Comparison of ENCODE assay signal across 19 cellular contexts in the genomic region with DNA sequence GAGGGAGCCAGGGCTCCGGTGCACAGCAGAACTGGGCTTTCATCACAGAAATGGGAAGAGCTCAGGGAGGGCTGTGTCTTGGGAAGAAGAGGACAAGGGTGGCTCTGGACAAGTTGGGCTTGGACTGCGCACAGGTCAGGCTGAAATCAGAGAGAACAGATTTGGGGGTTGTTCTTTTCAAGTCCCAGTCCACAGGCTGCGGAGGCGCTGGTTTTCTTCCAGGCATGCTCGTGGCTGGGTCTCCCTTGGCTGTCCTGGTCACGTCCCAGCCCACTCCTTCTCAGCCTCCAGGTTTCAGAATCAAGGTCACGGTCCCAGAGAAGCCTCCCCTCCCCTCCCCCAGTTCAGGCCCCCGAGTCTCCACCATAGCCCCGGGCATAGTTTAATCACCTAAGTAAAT. TPM values are rescaled to one million over a fixed set of nuclear protein-coding genes. Genes with fewer than 3 reads are reported as not detected.
A peak's percentile ranks its signal among the peaks of the same experiment; 100 is the strongest.
DNase-seq lines count a peak whose midpoint lies in the region; ATAC-seq and TF ChIP-seq lines count a peak whose summit lies in the region.
"Had no signal": no experiment of that assay in that cellular context is flagged by ENCODE, and none has a peak within 500 bp of the region (broad histone marks: within the 10 kb centered on the region; RNA-seq: fewer than 3 reads in every experiment).

No MANE protein-coding gene starts in this region.

- no peak for ATAC-seq in Right ventricle myocardium inferior
- ATAC-seq: GM23338, HCT116 had no signal

- H3K4me1 ChIP-seq in left ventricle myocardium inferior (peaks cover 6% of the 10 kb centered on the region), hepatocyte (ENCODE audit: insufficient read depth) (peaks cover 35% of the 10 kb centered on the region), neuronal stem cell (ENCODE audit: control insufficient read depth in 2 of 2, insufficient read depth in 1 of 2, low read depth in 1 of 2, low read length in 2 of 2) (peaks cover 27 to 53% of the 10 kb centered on the region in 2 donors)

- 76% methylated on average over 9 of the region's 9 CpGs for WGBS in hepatocyte (ENCODE audit: low lambda C conversion rate, missing lambda C conversion rate)
- WGBS in neuronal stem cell (ENCODE audit: extremely low coverage in 2 of 2, insufficient read length in 2 of 2, insufficient replicate concordance in 1 of 2), 2 donors = no CpG with 5 or more reads among the region's 9 CpGs

- no peak overlapping the region for H2BK12ac ChIP-seq in neuronal stem cell (ENCODE audit: low read length)

- H3K27me3 ChIP-seq in left ventricle myocardium inferior (ENCODE audit: low read depth) (no peaks in the 10 kb centered on the region), hepatocyte (no peaks in the 10 kb centered on the region), neuronal stem cell (ENCODE audit: control insufficient read depth in 3 of 3, insufficient read depth in 3 of 3, low read depth in 1 of 3, low read length in 3 of 3) (no peaks in the 10 kb centered on the region)
- H3K27me3 ChIP-seq: SJCRH30 had no signal

- TF ChIP-seq CTCF in left ventricle myocardium inferior (IDR thresholded peaks at IDR 0.05; ENCODE audit: borderline replicate concordance) = no peak
- no peak for TF ChIP-seq CTCF in hepatocyte (IDR thresholded peaks at IDR 0.05; ENCODE audit: poor library complexity)

- H4K20me1 ChIP-seq in hepatocyte (ENCODE audit: insufficient read depth, poor library complexity, severe bottlenecking) = no peaks in the 10 kb centered on the region

- H3K79me1 ChIP-seq in neuronal stem cell (ENCODE audit: low read depth, low read length) = peaks cover 34% of the 10 kb centered on the region

- no peaks in the 10 kb centered on the region for H3K9me3 ChIP-seq in left ventricle myocardium inferior (replicated peaks)
- H3K9me3 ChIP-seq in hepatocyte (ENCODE audit: low read depth) = no peaks in the 10 kb centered on the region
- H3K9me3 ChIP-seq in neuronal stem cell (replicated peaks in 1 of 2; ENCODE audit: control insufficient read depth in 2 of 2, insufficient read depth in 1 of 2, low read depth in 1 of 2, low read length in 2 of 2) = no peaks in the 10 kb centered on the region
- H3K9me3 ChIP-seq: SJCRH30 had no signal

- H3K18ac ChIP-seq in neuronal stem cell (ENCODE audit: low read length) = no peak overlapping the region

- no peak overlapping the region for H3K4me3 ChIP-seq in left ventricle myocardium inferior
- H3K4me3 ChIP-seq in hepatocyte = no peak overlapping the region
- no peak overlapping the region for H3K4me3 ChIP-seq in neuronal stem cell (ENCODE audit: low read length in 2 of 2)
- H3K4me3 ChIP-seq: GM23338, SJCRH30 had no signal

- DNase-seq in Right ventricle myocardium inferior (ENCODE audit: missing footprints) = peak; percentile 25
- no peak for DNase-seq in left ventricle myocardium inferior
- DNase-seq in hepatocyte (ENCODE audit: low spot score) = no peak
- no peak for DNase-seq in neuronal stem cell (ENCODE audit: low spot score)
- DNase-seq in COLO829 (ENCODE audit: low spot score) = no peak
- no peak for DNase-seq in hepatic stellate cell (ENCODE audit: low spot score)
- no peak for DNase-seq in cerebellum (ENCODE audit: low spot score)
- no peak for DNase-seq in cerebellar nuclear complex (lab: John Stamatoyannopoulos, UW)
- DNase-seq: 8988T; CD4-positive, CD25-positive, alpha-beta regulatory T cell; DMS153; GDM1; NCI-H1105 treated with DMSO at 0.1 percent for 48 hours; NCI-H1694; NCI-H2081 treated with DMSO at 0.1 percent for 48 hours; NCI-H446 treated with DMSO at 0.1 percent for 48 hours; SJCRH30 had no signal

- H3K4ac ChIP-seq in neuronal stem cell (ENCODE audit: low read length) = no peak overlapping the region

- H2BK15ac ChIP-seq in neuronal stem cell (ENCODE audit: low read length) = no peak overlapping the region

- H2BK5ac ChIP-seq in neuronal stem cell (ENCODE audit: low read length) = no peak overlapping the region

- H4K8ac ChIP-seq in neuronal stem cell (ENCODE audit: low read depth, low read length) = no peak overlapping the region

- H3K9me2 ChIP-seq in hepatocyte (replicated peaks; ENCODE audit: insufficient read depth) = no peaks in the 10 kb centered on the region

- no peak overlapping the region for H3K9ac ChIP-seq in neuronal stem cell (ENCODE audit: low read depth, low read length, poor library complexity)

- no peak overlapping the region for H2AFZ ChIP-seq in hepatocyte
- H2AFZ ChIP-seq in neuronal stem cell (ENCODE audit: low read length) = no peak overlapping the region
- H2AFZ ChIP-seq: GM23338 had no signal

- H2BK120ac ChIP-seq in neuronal stem cell (ENCODE audit: low read depth, low read length) = peak overlapping the region; percentile 30

- H3K79me2 ChIP-seq in hepatocyte = peaks cover 14% of the 10 kb centered on the region

- H2AK5ac ChIP-seq in neuronal stem cell (ENCODE audit: low read depth, low read length) = no peak overlapping the region

- intact Hi-C loops in Right ventricle myocardium inferior (cut with DNase I) = no loop called here
- intact Hi-C loops in left ventricle myocardium inferior (cut with micrococcal nuclease) = no loop called here

- no peak overlapping the region for H3K14ac ChIP-seq in neuronal stem cell (ENCODE audit: low read length)

- H4K91ac ChIP-seq in neuronal stem cell (ENCODE audit: low read depth, low read length, poor library complexity) = no peak overlapping the region

- no peak overlapping the region for H3K23ac ChIP-seq in neuronal stem cell (ENCODE audit: low read depth, low read length, poor library complexity)

- H3K27ac ChIP-seq in left ventricle myocardium inferior (replicated peaks) (no peak overlapping the region), hepatocyte (no peak overlapping the region), neuronal stem cell (replicated peaks; ENCODE audit: low read length) (no peak overlapping the region)
- H3K27ac ChIP-seq: SJCRH30 had no signal

- H3K4me2 ChIP-seq in hepatocyte = peak overlapping the region; percentile 61
- no peak overlapping the region for H3K4me2 ChIP-seq in neuronal stem cell (ENCODE audit: insufficient read depth, low read length, poor library complexity, severe bottlenecking)
- H3K4me2 ChIP-seq: GM23338 had no signal

- H3K36me3 ChIP-seq in left ventricle myocardium inferior (no peaks in the 10 kb centered on the region), hepatocyte (replicated peaks; ENCODE audit: insufficient read depth, low read depth) (no peaks in the 10 kb centered on the region), neuronal stem cell (replicated peaks in 1 of 2; ENCODE audit: control insufficient read depth in 2 of 2, insufficient read depth in 2 of 2, low read length in 2 of 2) (no peaks in the 10 kb centered on the region)
- H3K36me3 ChIP-seq: SJCRH30 had no signal

RNA-seq across cellular contexts. Expression of a gene that starts 17.0 kb away (rescaled TPM):
- 20.0 TPM for total RNA-seq in Right ventricle myocardium inferior
- total RNA-seq in left ventricle myocardium inferior = 22.9 TPM
- total RNA-seq in hepatocyte = 3.7 and 7.4 TPM in 2 replicates
- polyA plus RNA-seq in hepatocyte = 3.6 and 6.3 TPM in 2 replicates
- polyA plus RNA-seq in neuronal stem cell (2013, experiment 1 of 2) = 36.8 TPM
- 36.7 TPM for polyA plus RNA-seq in neuronal stem cell (2013, experiment 2 of 2)
- total RNA-seq in cerebellum = 20.1 TPM
